Comparison of ENCODE assay signal across 22 cellular contexts in genomic region chr3:141858312-141858711, GRCh38.
"Had no signal": no experiment of that assay in that cellular context is flagged by ENCODE, and none has a peak within 500 bp of the region (broad histone marks: within the 10 kb centered on the region; RNA-seq: fewer than 3 reads in every experiment).

No MANE protein-coding gene starts in this region.

- H3K36me3 Mint-ChIP-seq: activated naive CD8-positive, alpha-beta T cell; natural killer cell treated with Interleukin-12 subunit alpha and Interleukin-12 subunit beta and Interleukin-15 and Interleukin-18, amount 100 ng/mL, for 72 hours had no signal

- H3K36me3 ChIP-seq: brain microvascular endothelial cell, spleen, stomach, upper lobe of left lung, WERI-Rb-1 had no signal

- H3K27me3 Mint-ChIP-seq: activated naive CD8-positive, alpha-beta T cell; dendritic cell treated with granulocyte-macrophage colony-stimulating factor and Interleukin-4, amounts not matched to agents 40 ng/mL and 50 ng/mL, for 4 days; effector memory CD8-positive, alpha-beta T cell had no signal

- H3K4me1 ChIP-seq: testis had no signal

- H3K4me3 Mint-ChIP-seq: activated CD8-positive, alpha-beta T cell treated with anti-CD3 and anti-CD28 coated beads, Interleukin-2, amount 10 ng/mL, durations not matched to agents 7 days and 5 days; activated naive CD8-positive, alpha-beta T cell; dendritic cell treated with granulocyte-macrophage colony-stimulating factor and Interleukin-4, amounts not matched to agents 40 ng/mL and 50 ng/mL, for 4 days; effector memory CD8-positive, alpha-beta T cell; natural killer cell treated with Interleukin-12 subunit alpha and Interleukin-12 subunit beta and Interleukin-15 and Interleukin-18, amount 100 ng/mL, for 72 hours had no signal

- H3K9me3 Mint-ChIP-seq: dendritic cell treated with granulocyte-macrophage colony-stimulating factor and Interleukin-4, amounts not matched to agents 40 ng/mL and 50 ng/mL, for 4 days; effector memory CD8-positive, alpha-beta T cell; natural killer cell treated with Interleukin-12 subunit alpha and Interleukin-12 subunit beta and Interleukin-15 and Interleukin-18, amount 100 ng/mL, for 72 hours had no signal

- H3K27ac ChIP-seq: brain microvascular endothelial cell, epithelial cell of prostate, spleen, stomach, testis, upper lobe of left lung, WERI-Rb-1 had no signal

- H3K4me3 ChIP-seq: spleen, stomach, testis, upper lobe of left lung had no signal

- H3K9me3 ChIP-seq: spleen, stomach, testis, upper lobe of left lung had no signal

- H3K27ac Mint-ChIP-seq: activated CD8-positive, alpha-beta T cell treated with anti-CD3 and anti-CD28 coated beads, Interleukin-2, amount 10 ng/mL, durations not matched to agents 7 days and 5 days; activated naive CD8-positive, alpha-beta T cell; dendritic cell treated with granulocyte-macrophage colony-stimulating factor and Interleukin-4, amounts not matched to agents 40 ng/mL and 50 ng/mL, for 4 days; effector memory CD8-positive, alpha-beta T cell had no signal

- H3K27me3 ChIP-seq: brain microvascular endothelial cell, spleen, stomach, testis, upper lobe of left lung had no signal

- ATAC-seq: activated CD8-positive, alpha-beta T cell treated with anti-CD3 and anti-CD28 coated beads, Interleukin-2, amount 10 ng/mL, durations not matched to agents 7 days and 5 days; effector memory CD8-positive, alpha-beta T cell; natural killer cell treated with Interleukin-12 subunit alpha and Interleukin-12 subunit beta and Interleukin-15 and Interleukin-18, amount 100 ng/mL, for 72 hours; sciatic nerve had no signal

- FAIRE-seq: frontal cortex had no signal

- DNase-seq: activated CD4-positive, alpha-beta T cell treated with anti-CD3 and anti-CD28 coated beads for 4 hours; activated CD8-positive, alpha-beta memory T cell treated with anti-CD3 and anti-CD28 coated beads, Interleukin-2, amount 50 U/mL, for 4 hours; activated CD8-positive, alpha-beta T cell treated with anti-CD3 and anti-CD28 coated beads, Interleukin-2, amount 10 ng/mL, durations not matched to agents 7 days and 5 days; activated effector memory CD4-positive, alpha-beta T cell treated with anti-CD3 and anti-CD28 coated beads, Interleukin-2, amount 50 U/mL, for 16 hours; activated T-cell treated with anti-CD3 and anti-CD28 coated beads, Interleukin-2, amount 50 U/mL, for 48 hours; anterior cingulate cortex; brain microvascular endothelial cell; effector memory CD8-positive, alpha-beta T cell; head of caudate nucleus; mesenchymal stem cell; spleen; stomach; T-helper 9 cell; testis; upper lobe of left lung; WERI-Rb-1 had no signal
